In the genomic region with DNA sequence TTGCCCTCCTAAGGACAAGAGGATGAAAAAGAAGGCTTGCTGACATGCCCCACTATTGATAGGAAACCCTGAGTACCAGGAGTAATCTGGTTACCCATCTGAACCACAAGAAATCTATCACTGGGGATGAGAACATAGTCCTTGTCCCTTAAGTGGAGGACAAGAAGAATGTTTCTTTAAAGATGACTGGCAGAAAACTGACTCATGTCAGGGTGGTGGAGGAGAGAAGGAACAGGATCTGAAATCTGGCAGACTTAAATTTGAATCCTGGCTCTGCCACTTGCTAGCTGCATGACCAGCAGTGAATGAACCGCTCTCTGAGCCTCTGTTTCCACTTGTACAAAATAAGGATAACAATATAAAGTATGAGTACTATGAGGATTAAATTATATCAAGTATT, we compare ENCODE assay signal across 12 cellular contexts. TPM values are rescaled to one million over a fixed set of nuclear protein-coding genes. Genes with fewer than 3 reads are reported as not detected.
DNase-seq lines count a peak whose midpoint lies in the region; ATAC-seq and TF ChIP-seq lines count a peak whose summit lies in the region.
"Had no signal": no experiment of that assay in that cellular context is flagged by ENCODE, and none has a peak within 500 bp of the region (broad histone marks: within the 10 kb centered on the region; RNA-seq: fewer than 3 reads in every experiment).

No MANE protein-coding gene starts in this region.

- intact Hi-C loops in esophagus squamous epithelium (cut with DNase I) = no loop called here
- intact Hi-C loops in CD14-positive monocyte (cut with micrococcal nuclease) = no loop called here

- TF ChIP-seq POLR2A in esophagus squamous epithelium (IDR thresholded peaks at IDR 0.05) = no peak

- TF ChIP-seq CTCF in AG04450 (IDR thresholded peaks at IDR 0.05; ENCODE audit: low read depth, low read length) = no peak
- TF ChIP-seq CTCF in HFFc6 (IDR thresholded peaks at IDR 0.05) = no peak
- no peak for TF ChIP-seq CTCF in chondrocyte (IDR thresholded peaks at IDR 0.05)
- no peak for TF ChIP-seq CTCF in esophagus squamous epithelium (IDR thresholded peaks at IDR 0.05)
- no peak for TF ChIP-seq CTCF in CD14-positive monocyte (IDR thresholded peaks at IDR 0.05)

- H3K27ac Mint-ChIP-seq in HFFc6 (no peak overlapping the region), chondrocyte (ENCODE audit: unreplicated experiment) (peak overlapping the region; percentile 23), CD14-positive monocyte (no peak overlapping the region)
- H3K27ac Mint-ChIP-seq: T-helper 17 cell had no signal

- CTCF ChIA-PET in AG04450 (lab: Charles Lee) = no interaction called here

- H3K27ac ChIP-seq in AG04450 (ENCODE audit: low read depth, low read length) (peak overlapping the region; percentile 23), esophagus squamous epithelium (peak overlapping the region in 2 of 4 donors; percentile 7 to 21)

- H3K9ac ChIP-seq in mucosa of stomach (ENCODE audit: low read length) = peak overlapping the region; percentile 7

- H3K4me1 ChIP-seq in mucosa of stomach (ENCODE audit: control insufficient read depth, insufficient read depth, low read length) = peaks cover 38% of the 10 kb centered on the region
- H3K4me1 ChIP-seq in esophagus squamous epithelium = peaks cover 3 to 40% (median 3%) of the 10 kb centered on the region in 3 donors

- H3K4me1 Mint-ChIP-seq in HFFc6 (ENCODE audit: low read depth) (peaks cover 50% of the 10 kb centered on the region), chondrocyte (ENCODE audit: low read depth) (peaks cover 74% of the 10 kb centered on the region), CD14-positive monocyte (peaks cover 7% of the 10 kb centered on the region)

- no peaks in the 10 kb centered on the region for H3K9me3 ChIP-seq in AG04450 (ENCODE audit: control insufficient read depth, insufficient read depth, low read length)
- H3K9me3 ChIP-seq in mucosa of stomach (ENCODE audit: control insufficient read depth, low read length) = no peaks in the 10 kb centered on the region
- no peaks in the 10 kb centered on the region for H3K9me3 ChIP-seq in esophagus squamous epithelium

- H3K4me3 Mint-ChIP-seq in HFFc6 = no peak overlapping the region
- no peak overlapping the region for H3K4me3 Mint-ChIP-seq in chondrocyte (ENCODE audit: unreplicated experiment)
- no peak overlapping the region for H3K4me3 Mint-ChIP-seq in CD14-positive monocyte
- H3K4me3 Mint-ChIP-seq: T-helper 17 cell had no signal

- no peaks in the 10 kb centered on the region for H3K36me3 Mint-ChIP-seq in HFFc6 (ENCODE audit: low read depth)
- no peaks in the 10 kb centered on the region for H3K36me3 Mint-ChIP-seq in chondrocyte (ENCODE audit: low read depth)
- no peaks in the 10 kb centered on the region for H3K36me3 Mint-ChIP-seq in CD14-positive monocyte

- no peaks in the 10 kb centered on the region for H3K27me3 ChIP-seq in AG04450 (ENCODE audit: control insufficient read depth, insufficient read depth, low read length)
- H3K27me3 ChIP-seq in mucosa of stomach (ENCODE audit: control insufficient read depth, insufficient read depth, low read length) = no peaks in the 10 kb centered on the region
- H3K27me3 ChIP-seq in esophagus squamous epithelium = no peaks in the 10 kb centered on the region

- DNase-seq in AG04450 (ENCODE audit: low read depth, low spot score) (no peak), HFFc6 (peak; percentile 9), chondrocyte (ENCODE audit: low spot score) (no peak), esophagus squamous epithelium (lab: John Stamatoyannopoulos, UW) (no peak), CD14-positive monocyte (ENCODE audit: low spot score) (no peak)
- DNase-seq in activated CD4-positive, alpha-beta T cell treated with anti-CD3 and anti-CD28 coated beads, Interleukin-2, amount 50 U/mL, for 48 hours = no peak
- DNase-seq: activated CD4-positive, alpha-beta T cell treated with anti-CD3 and anti-CD28 coated beads for 1 hour; occipital lobe; small intestine; T-helper 17 cell had no signal

- H3K9me3 Mint-ChIP-seq in HFFc6 (no peaks in the 10 kb centered on the region), chondrocyte (ENCODE audit: low read depth) (no peaks in the 10 kb centered on the region), CD14-positive monocyte (no peaks in the 10 kb centered on the region)

- no peaks in the 10 kb centered on the region for H3K27me3 Mint-ChIP-seq in HFFc6 (ENCODE audit: insufficient read depth)
- no peaks in the 10 kb centered on the region for H3K27me3 Mint-ChIP-seq in chondrocyte (ENCODE audit: low read depth)
- H3K27me3 Mint-ChIP-seq in CD14-positive monocyte (ENCODE audit: low read depth in 3 of 3) = peaks cover 0 to 7% (median 4%) of the 10 kb centered on the region in 3 donors

- no peak for ATAC-seq in HG02798 (IDR thresholded peaks at IDR 0.05; ENCODE audit: poor library complexity, unreplicated experiment)
- ATAC-seq: T-helper 17 cell had no signal

- 76 to 87% methylated on average over 1 of the region's 1 CpG for WGBS in esophagus squamous epithelium, 2 donors

- POLR2A ChIA-PET in AG04450 (lab: Yijun Ruan, JAX) = no interaction called here

- H3K36me3 ChIP-seq in mucosa of stomach (ENCODE audit: control insufficient read depth, insufficient read depth, low read length) (no peaks in the 10 kb centered on the region), esophagus squamous epithelium (no peaks in the 10 kb centered on the region)

- H3K4me3 ChIP-seq in AG04450 (ENCODE audit: low read depth, low read length) (no peak overlapping the region), mucosa of stomach (ENCODE audit: low read length) (no peak overlapping the region), esophagus squamous epithelium (no peak overlapping the region)

RNA-seq across cellular contexts. Expression of a gene that starts 38.9 kb away (rescaled TPM):
- polyA plus RNA-seq in AG04450 (2011; rRNA removed) = 134 and 209 TPM in 2 replicates
- 303 and 472 TPM in 2 replicates for polyA minus RNA-seq in AG04450 (2011; rRNA and poly(A)+ RNA removed)
- total RNA-seq in HFFc6 (2021; fragmentation: NEBNext Ultra II Directional; extraction: Animal tissue kit (Norgen Biotek cat#: 25700)) = 10 to 100 TPM; 54.1 to 62.7 (median 58.9) TPM
- 79.8 to 95.7 TPM (median 80.6 TPM) in 3 replicates for total RNA-seq in chondrocyte
- total RNA-seq in esophagus squamous epithelium = 10 to 100 TPM; 39.0 to 79.3 (median 60.1) TPM
- polyA plus RNA-seq in CD14-positive monocyte = 10 to 100 TPM; 32.1 to 38.4 TPM

RNA-seq across cellular contexts. Expression of a gene that starts 45.5 kb away (rescaled TPM):
- 161 and 192 TPM in 2 replicates for polyA plus RNA-seq in AG04450 (2011; rRNA removed)
- polyA minus RNA-seq in AG04450 (2011; rRNA and poly(A)+ RNA removed) = 186 and 271 TPM in 2 replicates
- 10 to 100 TPM; 46.4 to 57.4 (median 51.5) TPM for total RNA-seq in HFFc6 (2021; fragmentation: NEBNext Ultra II Directional; extraction: Animal tissue kit (Norgen Biotek cat#: 25700))
- 75.1 to 135 TPM (median 80.8 TPM) in 3 replicates for total RNA-seq in chondrocyte
- total RNA-seq in esophagus squamous epithelium = 100 to 1,000 TPM in 3 of 4 donors, 10 to 100 TPM in 1; 52.5 to 214 (median 145) TPM
- polyA plus RNA-seq in CD14-positive monocyte = 100 to 1,000 TPM; 111 to 126 TPM
